In genomic region chr1:23450894-23451293, GRCh38 we compare ENCODE assay signal across 20 cellular contexts. TPM values are rescaled to one million over a fixed set of nuclear protein-coding genes. Genes with fewer than 3 reads are reported as not detected.
DNase-seq lines count a peak whose midpoint lies in the region; ATAC-seq and TF ChIP-seq lines count a peak whose summit lies in the region.
"Had no signal": no experiment of that assay in that cellular context is flagged by ENCODE, and none has a peak within 500 bp of the region (broad histone marks: within the 10 kb centered on the region; RNA-seq: fewer than 3 reads in every experiment).

No MANE protein-coding gene starts in this region.

- peaks cover 33% of the 10 kb centered on the region for H3K4me1 ChIP-seq in PC-9 (replicated peaks; ENCODE audit: insufficient read depth)
- peaks cover 16 to 72% (median 18%) of the 10 kb centered on the region in 3 donors for H3K4me1 ChIP-seq in esophagus squamous epithelium
- H3K4me1 ChIP-seq in gastrocnemius medialis, result peaks cover 42 to 44% of the 10 kb centered on the region in 2 donors
- H3K4me1 ChIP-seq in upper lobe of right lung, result peaks cover 31% of the 10 kb centered on the region

- DNase-seq in PC-9 (no peak), esophagus squamous epithelium (lab: John Stamatoyannopoulos, UW) (no peak), gastrocnemius medialis (no peak), upper lobe of right lung (no peak), amniotic stem cell (lab: John Stamatoyannopoulos, UW) (no peak), GM13976 (ENCODE audit: low spot score) (no peak)
- DNase-seq in activated CD4-positive, alpha-beta T cell treated with anti-CD3 and anti-CD28 coated beads for 1 hour, result no peak
- DNase-seq: CD8-positive, alpha-beta T cell; DMS53; EL; HCEC 1CT; KBM-7; NCI-H1417; NCI-H187; NCI-H226; PC-3; SIG-M5 had no signal

- H3K9me2 ChIP-seq in PC-9 (ENCODE audit: insufficient read depth), result no peaks in the 10 kb centered on the region

- H3K36me3 ChIP-seq in PC-9 (ENCODE audit: low read depth) (no peaks in the 10 kb centered on the region), esophagus squamous epithelium (peaks cover 0 to 25% (median 0%) of the 10 kb centered on the region in 3 donors), gastrocnemius medialis (peaks cover 0 to 13% of the 10 kb centered on the region in 2 donors), upper lobe of right lung (peaks cover 13% of the 10 kb centered on the region)
- H3K36me3 ChIP-seq: BLaER1 had no signal

- TF ChIP-seq CTCF in PC-9 (conservative IDR thresholded peaks at IDR 0.05), result no peak
- TF ChIP-seq CTCF in esophagus squamous epithelium (IDR thresholded peaks at IDR 0.05), result no peak
- TF ChIP-seq CTCF in gastrocnemius medialis (IDR thresholded peaks at IDR 0.05 in 4 of 5, conservative IDR thresholded peaks at IDR 0.05 in 1 of 5), result no peak
- no peak for TF ChIP-seq CTCF in upper lobe of right lung (IDR thresholded peaks at IDR 0.05)
- TF ChIP-seq CTCF in GM13976 (IDR thresholded peaks at IDR 0.05; ENCODE audit: borderline replicate concordance, control extremely low read depth, extremely low read depth, insufficient read depth, missing control alignments), result no peak

- H2AFZ ChIP-seq in PC-9, result no peak overlapping the region
- H2AFZ ChIP-seq: GM23248 had no signal

- ATAC-seq in gastrocnemius medialis (no peak), upper lobe of right lung (no peak)
- ATAC-seq: CD8-positive, alpha-beta T cell had no signal

- intact Hi-C loops in PC-9 (cut with micrococcal nuclease; ENCODE audit: unreplicated experiment) (no loop called here), esophagus squamous epithelium (cut with DNase I) (no loop called here), gastrocnemius medialis (cut with DNase I; ENCODE audit: low total_unique reads) (loop anchor here (2.0 kb wide), 1 partner anchor 26 kb away; the partner anchor contains the start of gene TCEA3), upper lobe of right lung (cut with DNase I) (no loop called here)

- BruUV-seq in PC-9 (replicated peaks; lab: Mats Ljungman, UMichigan), result no TSS peak

- CTCF ChIA-PET in PC-9 (lab: Charles Lee), result interaction anchor here (0.6 kb wide), 1 partner anchor 97 kb away, joined by 3 read pairs; no protein-coding TSS in a partner anchor

- H3K4me3 ChIP-seq in PC-9, result no peak overlapping the region
- no peak overlapping the region for H3K4me3 ChIP-seq in esophagus squamous epithelium
- H3K4me3 ChIP-seq in gastrocnemius medialis, result no peak overlapping the region
- H3K4me3 ChIP-seq in upper lobe of right lung, result no peak overlapping the region
- H3K4me3 ChIP-seq: BLaER1, GM12878, GM23248 had no signal

- no peaks in the 10 kb centered on the region for H4K20me1 ChIP-seq in PC-9 (ENCODE audit: insufficient read depth)

- WGBS in esophagus squamous epithelium, 2 donors, result 79 to 85% methylated on average over 3 to 4 of the region's 4 CpGs

- peak overlapping the region; percentile 46 for H3K4me2 ChIP-seq in PC-9

- H3K9me3 ChIP-seq in PC-9 (ENCODE audit: insufficient read depth, low read depth) (no peaks in the 10 kb centered on the region), esophagus squamous epithelium (no peaks in the 10 kb centered on the region), gastrocnemius medialis (no peaks in the 10 kb centered on the region), upper lobe of right lung (no peaks in the 10 kb centered on the region)
- H3K9me3 ChIP-seq: BLaER1 had no signal

- H3K27me3 ChIP-seq in PC-9 (ENCODE audit: insufficient read depth, low read depth), result no peaks in the 10 kb centered on the region
- no peaks in the 10 kb centered on the region for H3K27me3 ChIP-seq in esophagus squamous epithelium
- no peaks in the 10 kb centered on the region for H3K27me3 ChIP-seq in gastrocnemius medialis
- no peaks in the 10 kb centered on the region for H3K27me3 ChIP-seq in upper lobe of right lung
- H3K27me3 ChIP-seq: BLaER1 had no signal

- peaks cover 4% of the 10 kb centered on the region; the same call in 1 of the 2 replicates for H3F3A ChIP-seq in PC-9 (ENCODE audit: insufficient read depth, low read depth)

- H3K27ac ChIP-seq in PC-9 (no peak overlapping the region), esophagus squamous epithelium (peak overlapping the region in 3 of 4 donors; percentile 7 to 80 (median 70)), gastrocnemius medialis (peak overlapping the region in 3 of 4 donors; percentile 67 to 78 (median 71)), upper lobe of right lung (peak overlapping the region; percentile 70)
- H3K27ac ChIP-seq: BLaER1, GM23248 had no signal

- in situ Hi-C loops in gastrocnemius medialis (cut with MboI; ENCODE audit: low sequenced_read_pairs in 4 of 4), result no loop called here
- in situ Hi-C loops in GM13976 (cut with MboI; ENCODE audit: low sequenced_read_pairs, unreplicated experiment), result no loop called here

- TF ChIP-seq POLR2A in esophagus squamous epithelium (IDR thresholded peaks at IDR 0.05) (no peak), gastrocnemius medialis (IDR thresholded peaks at IDR 0.05) (no peak)

- H3K79me2 ChIP-seq in PC-9 (ENCODE audit: low read depth), result no peaks in the 10 kb centered on the region

- POLR2A ChIA-PET in PC-9 (lab: Charles Lee; ENCODE audit: unreplicated experiment), result no interaction called here

RNA-seq across cellular contexts. Expression of gene TCEA3, which starts 26.3 kb away (rescaled TPM):
- total RNA-seq in PC-9 (2021) (2.7 and 3.5 TPM in 2 replicates), esophagus squamous epithelium (10 to 100 TPM in 3 of 4 donors, 1 to 10 TPM in 1; 9.1 to 30.7 (median 25.1) TPM), gastrocnemius medialis (100 to 1,000 TPM; 128 to 242 (median 179) TPM), upper lobe of right lung (39.4 TPM)

RNA-seq across cellular contexts. Expression of gene ASAP3, which starts 33.1 kb away (rescaled TPM):
- total RNA-seq in PC-9 (2021) (17.6 and 24.1 TPM in 2 replicates), esophagus squamous epithelium (10 to 100 TPM; 17.6 to 39.0 (median 30.5) TPM), gastrocnemius medialis (100 to 1,000 TPM in 2 of 4 donors, 10 to 100 TPM in 2; 55.5 to 129 (median 93.2) TPM), upper lobe of right lung (35.9 TPM)
